Comparison of ENCODE assay signal across 9 cellular contexts in genomic region chr1:52348704-52349301, GRCh38. TPM values are rescaled to one million over a fixed set of nuclear protein-coding genes. Genes with fewer than 3 reads are reported as not detected.
A peak's percentile ranks its signal among the peaks of the same experiment; 100 is the strongest.
DNase-seq lines count a peak whose midpoint lies in the region; ATAC-seq, FAIRE-seq and TF ChIP-seq lines count a peak whose summit lies in the region.
"Had no signal": no experiment of that assay in that cellular context is flagged by ENCODE, and none has a peak within 500 bp of the region (broad histone marks: within the 10 kb centered on the region; RNA-seq: fewer than 3 reads in every experiment).

No MANE protein-coding gene starts in this region.

- DNase-seq in AG04450 (ENCODE audit: low read depth, low spot score) (no peak), astrocyte (ENCODE audit: low read depth) (no peak), iris pigment epithelial cell (ENCODE audit: low read depth) (peak; percentile 49), T-helper 2 cell (no peak), suprapubic skin (ENCODE audit: low spot score in 2 of 2) (no peak)
- no peak for DNase-seq in NK-92 treated with Interleukin-12 subunit alpha and Interleukin-12 subunit beta, amount 100 ng/mL, for 24 hours (lab: John Stamatoyannopoulos, UW)

- peaks cover 12% of the 10 kb centered on the region for H3K36me3 Mint-ChIP-seq in astrocyte (ENCODE audit: low read depth, unreplicated experiment)

- no peak overlapping the region for H3K9ac ChIP-seq in astrocyte (ENCODE audit: low read length)

- no peak overlapping the region for H3K27ac Mint-ChIP-seq in astrocyte (ENCODE audit: unreplicated experiment)

- H2AFZ ChIP-seq in astrocyte (ENCODE audit: low read depth, low read length), result no peak overlapping the region

- 35% methylated on average over 4 of the region's 8 CpGs for WGBS in suprapubic skin

- FAIRE-seq in astrocyte (lab: Jason Lieb, UNC), result no peak
- FAIRE-seq: colon had no signal

- peaks cover 18 to 55% of the 10 kb centered on the region in 2 experiments for H3K36me3 ChIP-seq in HEK293 (ENCODE audit: control insufficient read depth in 2 of 2, insufficient read depth in 1 of 2, low read length in 2 of 2)
- H3K36me3 ChIP-seq in astrocyte (ENCODE audit: insufficient read depth, low read length), result peaks cover 10% of the 10 kb centered on the region
- H3K36me3 ChIP-seq in suprapubic skin, result peaks cover 62% of the 10 kb centered on the region

- H3K27ac ChIP-seq in AG04450 (ENCODE audit: low read depth, low read length), result peak overlapping the region; percentile 12
- no peak overlapping the region for H3K27ac ChIP-seq in HEK293 (ENCODE audit: extremely low read depth, low read depth, low read length)
- no peak overlapping the region for H3K27ac ChIP-seq in astrocyte (ENCODE audit: low read depth, low read length)
- no peak overlapping the region for H3K27ac ChIP-seq in suprapubic skin

- H3K27me3 Mint-ChIP-seq in astrocyte (ENCODE audit: low read depth, unreplicated experiment), result no peaks in the 10 kb centered on the region

- ATAC-seq in HG02623 (IDR thresholded peaks at IDR 0.05; ENCODE audit: unreplicated experiment), result no peak

- CTCF ChIA-PET in AG04450 (lab: Charles Lee) (interaction anchor here (0.6 to 1.9 kb wide), 16 partner anchors 8 to 485 kb away, joined by 3 to 37 read pairs (median 4); no protein-coding TSS in a partner anchor), HEK293 (lab: Yijun Ruan, JAX) (interaction anchor here (0.6 to 1.7 kb wide), 4 partner anchors 16 to 221 kb away, joined by 3 to 5 read pairs (median 4); no protein-coding TSS in a partner anchor)

- no peaks in the 10 kb centered on the region for H4K20me1 ChIP-seq in astrocyte (ENCODE audit: insufficient read depth, low read length)

- H3K9me3 Mint-ChIP-seq in astrocyte (ENCODE audit: unreplicated experiment), result no peaks in the 10 kb centered on the region

- peaks cover 14% of the 10 kb centered on the region for H3K4me1 Mint-ChIP-seq in astrocyte (ENCODE audit: low read depth, unreplicated experiment)

- H3K9me3 ChIP-seq in AG04450 (ENCODE audit: control insufficient read depth, insufficient read depth, low read length), result no peaks in the 10 kb centered on the region
- H3K9me3 ChIP-seq in HEK293 (ENCODE audit: control insufficient read depth, insufficient read depth, low read depth, low read length), result no peaks in the 10 kb centered on the region
- no peaks in the 10 kb centered on the region for H3K9me3 ChIP-seq in astrocyte (ENCODE audit: insufficient read depth, low read depth, low read length)
- H3K9me3 ChIP-seq in suprapubic skin, result no peaks in the 10 kb centered on the region

- no peak for TF ChIP-seq EP300 in suprapubic skin (IDR thresholded peaks at IDR 0.05)

- no peaks in the 10 kb centered on the region for H3K27me3 ChIP-seq in AG04450 (ENCODE audit: control insufficient read depth, insufficient read depth, low read length)
- no peaks in the 10 kb centered on the region for H3K27me3 ChIP-seq in astrocyte (ENCODE audit: insufficient read depth, low read length)
- H3K27me3 ChIP-seq in suprapubic skin, result no peaks in the 10 kb centered on the region

- POLR2A ChIA-PET in AG04450 (lab: Yijun Ruan, JAX), result interaction anchor here (0.5 kb wide), 1 partner anchor 273 kb away, joined by 5 read pairs; no protein-coding TSS in a partner anchor
- POLR2A ChIA-PET in HEK293 (lab: Yijun Ruan, JAX), result interaction anchor here (0.6 to 1.3 kb wide), 3 partner anchors 9 to 274 kb away, joined by 3 to 7 read pairs (median 4); partner anchors contain the start of genes ORC1 and PRPF38A

- no peak overlapping the region for H3K4me3 ChIP-seq in AG04450 (ENCODE audit: low read depth, low read length)
- H3K4me3 ChIP-seq in HEK293 (ENCODE audit: low read depth, low read length), result no peak overlapping the region
- no peak overlapping the region for H3K4me3 ChIP-seq in astrocyte (ENCODE audit: insufficient read depth, low read depth, low read length)
- no peak overlapping the region for H3K4me3 ChIP-seq in suprapubic skin

- no peaks in the 10 kb centered on the region for H3K79me2 ChIP-seq in astrocyte (ENCODE audit: insufficient read depth, low read length)

- peak; percentile 51 for TF ChIP-seq CTCF in AG04450 (IDR thresholded peaks at IDR 0.05; ENCODE audit: low read depth, low read length)
- TF ChIP-seq CTCF in HEK293 (tag by site-specific recombination; IDR thresholded peaks at IDR 0.05), result no peak
- peak; percentile 27 for TF ChIP-seq CTCF in astrocyte (IDR thresholded peaks at IDR 0.05; ENCODE audit: insufficient read depth, low read depth, low read length)
- TF ChIP-seq CTCF in suprapubic skin (IDR thresholded peaks at IDR 0.05), result no peak

- no peak overlapping the region for H3K4me3 Mint-ChIP-seq in astrocyte (ENCODE audit: unreplicated experiment)

- TF ChIP-seq POLR2A in suprapubic skin (IDR thresholded peaks at IDR 0.05), result no peak

- H3K4me2 ChIP-seq in astrocyte (ENCODE audit: low read length), result no peak overlapping the region

- H3K4me1 ChIP-seq in HEK293 (ENCODE audit: control insufficient read depth, insufficient read depth, low read length) (no peaks in the 10 kb centered on the region), astrocyte (ENCODE audit: insufficient read depth, low read length) (peaks cover 9% of the 10 kb centered on the region), suprapubic skin (peaks cover 6% of the 10 kb centered on the region)

TF ChIP-seq in HEK293, 187 proteins besides CTCF, POLR2A, EP300 and RAD21 (continues in another document):
- TF ChIP-seq ZNF654 (tag by site-specific recombination; IDR thresholded peaks at IDR 0.05; ENCODE audit: low read depth) (peak; percentile 40; the same call in 1 of the 2 replicates), ZNF416 (tag by site-specific recombination; IDR thresholded peaks at IDR 0.05) (no peak), ZNF292 (tag by site-specific recombination; IDR thresholded peaks at IDR 0.05; ENCODE audit: borderline replicate concordance, low read depth) (no peak), SCRT1 (tag by site-specific recombination; IDR thresholded peaks at IDR 0.05; ENCODE audit: borderline replicate concordance) (peak; percentile 60; the same call in 1 of the 2 replicates), SCRT2 (tag by site-specific recombination; IDR thresholded peaks at IDR 0.05) (peak; percentile 75), ZNF777 (tag by site-specific recombination; IDR thresholded peaks at IDR 0.05; ENCODE audit: borderline replicate concordance) (no peak)
- TF ChIP-seq, protein P1, sequence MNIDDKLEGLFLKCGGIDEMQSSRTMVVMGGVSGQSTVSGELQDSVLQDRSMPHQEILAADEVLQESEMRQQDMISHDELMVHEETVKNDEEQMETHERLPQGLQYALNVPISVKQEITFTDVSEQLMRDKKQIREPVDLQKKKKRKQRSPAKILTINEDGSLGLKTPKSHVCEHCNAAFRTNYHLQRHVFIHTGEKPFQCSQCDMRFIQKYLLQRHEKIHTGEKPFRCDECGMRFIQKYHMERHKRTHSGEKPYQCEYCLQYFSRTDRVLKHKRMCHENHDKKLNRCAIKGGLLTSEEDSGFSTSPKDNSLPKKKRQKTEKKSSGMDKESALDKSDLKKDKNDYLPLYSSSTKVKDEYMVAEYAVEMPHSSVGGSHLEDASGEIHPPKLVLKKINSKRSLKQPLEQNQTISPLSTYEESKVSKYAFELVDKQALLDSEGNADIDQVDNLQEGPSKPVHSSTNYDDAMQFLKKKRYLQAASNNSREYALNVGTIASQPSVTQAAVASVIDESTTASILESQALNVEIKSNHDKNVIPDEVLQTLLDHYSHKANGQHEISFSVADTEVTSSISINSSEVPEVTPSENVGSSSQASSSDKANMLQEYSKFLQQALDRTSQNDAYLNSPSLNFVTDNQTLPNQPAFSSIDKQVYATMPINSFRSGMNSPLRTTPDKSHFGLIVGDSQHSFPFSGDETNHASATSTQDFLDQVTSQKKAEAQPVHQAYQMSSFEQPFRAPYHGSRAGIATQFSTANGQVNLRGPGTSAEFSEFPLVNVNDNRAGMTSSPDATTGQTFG (tag by site-specific recombination; IDR thresholded peaks at IDR 0.05; ENCODE audit: borderline replicate concordance), result no peak
- TF ChIP-seq, protein P2, sequence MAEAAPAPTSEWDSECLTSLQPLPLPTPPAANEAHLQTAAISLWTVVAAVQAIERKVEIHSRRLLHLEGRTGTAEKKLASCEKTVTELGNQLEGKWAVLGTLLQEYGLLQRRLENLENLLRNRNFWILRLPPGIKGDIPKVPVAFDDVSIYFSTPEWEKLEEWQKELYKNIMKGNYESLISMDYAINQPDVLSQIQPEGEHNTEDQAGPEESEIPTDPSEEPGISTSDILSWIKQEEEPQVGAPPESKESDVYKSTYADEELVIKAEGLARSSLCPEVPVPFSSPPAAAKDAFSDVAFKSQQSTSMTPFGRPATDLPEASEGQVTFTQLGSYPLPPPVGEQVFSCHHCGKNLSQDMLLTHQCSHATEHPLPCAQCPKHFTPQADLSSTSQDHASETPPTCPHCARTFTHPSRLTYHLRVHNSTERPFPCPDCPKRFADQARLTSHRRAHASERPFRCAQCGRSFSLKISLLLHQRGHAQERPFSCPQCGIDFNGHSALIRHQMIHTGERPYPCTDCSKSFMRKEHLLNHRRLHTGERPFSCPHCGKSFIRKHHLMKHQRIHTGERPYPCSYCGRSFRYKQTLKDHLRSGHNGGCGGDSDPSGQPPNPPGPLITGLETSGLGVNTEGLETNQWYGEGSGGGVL (tag by site-specific recombination; IDR thresholded peaks at IDR 0.05), result no peak
- TF ChIP-seq, protein P3, sequence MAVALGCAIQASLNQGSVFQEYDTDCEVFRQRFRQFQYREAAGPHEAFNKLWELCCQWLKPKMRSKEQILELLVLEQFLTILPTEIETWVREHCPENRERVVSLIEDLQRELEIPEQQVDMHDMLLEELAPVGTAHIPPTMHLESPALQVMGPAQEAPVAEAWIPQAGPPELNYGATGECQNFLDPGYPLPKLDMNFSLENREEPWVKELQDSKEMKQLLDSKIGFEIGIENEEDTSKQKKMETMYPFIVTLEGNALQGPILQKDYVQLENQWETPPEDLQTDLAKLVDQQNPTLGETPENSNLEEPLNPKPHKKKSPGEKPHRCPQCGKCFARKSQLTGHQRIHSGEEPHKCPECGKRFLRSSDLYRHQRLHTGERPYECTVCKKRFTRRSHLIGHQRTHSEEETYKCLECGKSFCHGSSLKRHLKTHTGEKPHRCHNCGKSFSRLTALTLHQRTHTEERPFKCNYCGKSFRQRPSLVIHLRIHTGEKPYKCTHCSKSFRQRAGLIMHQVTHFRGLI (tag by site-specific recombination; IDR thresholded peaks at IDR 0.05), result no peak

RNA-seq across cellular contexts. Expression of gene CC2D1B, which starts 17.2 kb away (rescaled TPM):
- polyA plus RNA-seq in AG04450 (2011; rRNA removed), result 9.7 and 11.7 TPM in 2 replicates
- 14.2 and 18.5 TPM in 2 replicates for polyA minus RNA-seq in AG04450 (2011; rRNA and poly(A)+ RNA removed)
- total RNA-seq in astrocyte, result 22.1 and 25.6 TPM in 2 replicates
- 10 to 100 TPM; 23.0 to 30.4 (median 24.6) TPM for total RNA-seq in suprapubic skin

RNA-seq across cellular contexts. Expression of gene ORC1, which starts 55.4 kb away (rescaled TPM):
- 2.1 and 2.3 TPM in 2 replicates for polyA plus RNA-seq in AG04450 (2011; rRNA removed)
- polyA minus RNA-seq in AG04450 (2011; rRNA and poly(A)+ RNA removed), result 2.6 and 3.5 TPM in 2 replicates
- total RNA-seq in astrocyte, result 1.1 and 2.1 TPM in 2 replicates
- 1 to 10 TPM; 1.4 to 2.9 (median 1.9) TPM for total RNA-seq in suprapubic skin

RNA-seq across cellular contexts. Expression of gene PRPF38A, which starts 55.6 kb away (rescaled TPM):
- 23.5 and 26.7 TPM in 2 replicates for polyA plus RNA-seq in AG04450 (2011; rRNA removed)
- polyA minus RNA-seq in AG04450 (2011; rRNA and poly(A)+ RNA removed), result 26.4 and 35.7 TPM in 2 replicates
- total RNA-seq in astrocyte (28.4 and 31.8 TPM in 2 replicates), suprapubic skin (10 to 100 TPM; 10.6 to 20.4 (median 14.3) TPM)

Comparison
In these comparisons a context has a peak if more than half of its experiments do, and no peak if none do; other contexts are left out.
1. CTCF ChIP-seq: peak in AG04450 (single experiment) and astrocyte (single experiment); none in HEK293 (single experiment) and suprapubic skin (0 of 2).